In the genomic region with DNA sequence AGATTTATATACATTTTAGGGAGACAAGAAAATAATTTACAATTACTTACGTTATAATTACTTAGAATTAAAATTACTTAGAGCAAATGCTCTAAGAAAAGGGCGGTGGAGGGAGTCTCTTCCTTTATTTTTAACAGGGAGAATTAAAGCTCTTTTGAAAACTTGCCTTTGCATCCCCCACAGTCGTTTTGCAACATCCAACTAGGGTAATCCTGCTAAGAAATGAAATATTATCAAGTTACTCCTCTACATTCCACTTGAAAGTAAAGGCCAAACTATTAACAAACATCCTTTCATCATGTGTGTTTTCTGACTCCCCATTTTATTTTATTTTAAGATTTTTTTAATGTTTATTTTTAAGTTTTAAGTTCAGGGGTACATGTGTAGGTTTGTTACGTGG, we compare ENCODE assay signal across 27 cellular contexts.
DNase-seq lines count a peak whose midpoint lies in the region; ATAC-seq, FAIRE-seq and TF ChIP-seq lines count a peak whose summit lies in the region.
"Had no signal": no experiment of that assay in that cellular context is flagged by ENCODE, and none has a peak within 500 bp of the region (broad histone marks: within the 10 kb centered on the region; RNA-seq: fewer than 3 reads in every experiment).

No MANE protein-coding gene starts in this region.

- peak; percentile 98 for FAIRE-seq in endometrium (lab: Jason Lieb, UNC)
- FAIRE-seq: A204.1, GM12878, GM12892, GM18507 had no signal

- peaks cover 21% of the 10 kb centered on the region for H3K9me3 Mint-ChIP-seq in mesothelial cell of epicardium

- peaks cover 29% of the 10 kb centered on the region for H3K36me3 Mint-ChIP-seq in mesothelial cell of epicardium
- H3K36me3 Mint-ChIP-seq: CD14-positive monocyte; CD4-positive, alpha-beta memory T cell; CD4-positive, CD25-positive, alpha-beta regulatory T cell; CD8-positive, alpha-beta memory T cell had no signal

- TF ChIP-seq CTCF in mesothelial cell of epicardium (IDR thresholded peaks at IDR 0.05; ENCODE audit: unreplicated experiment) (no peak), omental fat pad (IDR thresholded peaks at IDR 0.05) (no peak)

- peak overlapping the region; percentile 30 for H3K27ac Mint-ChIP-seq in mesothelial cell of epicardium
- H3K27ac Mint-ChIP-seq: CD14-positive monocyte; CD4-positive, alpha-beta memory T cell; CD4-positive, CD25-positive, alpha-beta regulatory T cell; CD8-positive, alpha-beta memory T cell had no signal

- peaks cover 19% of the 10 kb centered on the region for H3K4me1 Mint-ChIP-seq in mesothelial cell of epicardium
- H3K4me1 Mint-ChIP-seq: CD14-positive monocyte; CD4-positive, alpha-beta memory T cell; CD4-positive, CD25-positive, alpha-beta regulatory T cell; CD8-positive, alpha-beta memory T cell had no signal

- ATAC-seq in omental fat pad (ENCODE audit: low FRiP score) (peak; percentile 73), HG03139 (IDR thresholded peaks at IDR 0.05; ENCODE audit: unreplicated experiment) (no peak), GM21717 (IDR thresholded peaks at IDR 0.05; ENCODE audit: unreplicated experiment) (no peak)
- ATAC-seq: GM12878 had no signal

- DNase-seq in mesothelial cell of epicardium (ENCODE audit: low spot score in 2 of 2, unreplicated experiment in 2 of 2) (no peak), omental fat pad (ENCODE audit: low spot score) (no peak), NCI-H1417 (lab: John Stamatoyannopoulos, UW) (no peak), NCI-H1092 (lab: John Stamatoyannopoulos, UW) (no peak)
- DNase-seq: 8988T; ACHN; BE2C; C1 segment of cervical spinal cord; CD4-positive, alpha-beta memory T cell; CD4-positive, CD25-positive, alpha-beta regulatory T cell; CD8-positive, alpha-beta memory T cell; COR-L47; DMS 273 treated with DMSO at 0.1 percent for 48 hours; DMS153; DMS53; DMS79; DND-41; EL; GDM1 had no signal

- H3K27me3 Mint-ChIP-seq in mesothelial cell of epicardium (ENCODE audit: low read depth) = no peaks in the 10 kb centered on the region
- H3K27me3 Mint-ChIP-seq: CD4-positive, alpha-beta memory T cell; CD4-positive, CD25-positive, alpha-beta regulatory T cell; CD8-positive, alpha-beta memory T cell had no signal

- no peak overlapping the region for H3K4me3 Mint-ChIP-seq in mesothelial cell of epicardium
- H3K4me3 Mint-ChIP-seq: CD14-positive monocyte; CD4-positive, alpha-beta memory T cell; CD4-positive, CD25-positive, alpha-beta regulatory T cell; CD8-positive, alpha-beta memory T cell had no signal
